ENCODE assay signal across 18 cellular contexts in the genomic region with DNA sequence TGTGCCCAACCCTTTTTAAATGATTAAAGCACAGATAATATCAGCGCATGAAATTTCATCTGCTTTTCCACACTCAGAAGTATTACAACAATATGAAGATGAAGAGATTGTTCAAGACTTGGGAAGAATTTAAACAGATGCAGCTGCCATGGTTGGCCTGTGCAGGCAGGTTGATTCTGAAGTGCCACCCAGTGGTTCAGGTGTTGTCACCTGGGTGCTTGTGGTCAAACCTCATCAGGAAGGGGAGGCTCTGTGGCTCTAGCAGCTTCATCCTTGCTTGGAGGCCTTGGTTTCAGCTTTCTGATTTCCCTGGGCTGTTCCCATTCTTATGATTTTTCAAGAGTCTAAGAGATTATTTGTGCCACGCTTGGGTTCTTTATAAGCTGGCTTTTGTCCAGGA. TPM values are rescaled to one million over a fixed set of nuclear protein-coding genes. Genes with fewer than 3 reads are reported as not detected.
DNase-seq lines count a peak whose midpoint lies in the region; ATAC-seq and TF ChIP-seq lines count a peak whose summit lies in the region.
"Had no signal": no experiment of that assay in that cellular context is flagged by ENCODE, and none has a peak within 500 bp of the region (broad histone marks: within the 10 kb centered on the region; RNA-seq: fewer than 3 reads in every experiment).

No MANE protein-coding gene starts in this region.

- CTCF ChIA-PET in CD8-positive, alpha-beta T cell (lab: Charles Lee) = interaction anchor here (0.8 to 2.4 kb wide), 2 partner anchors 10 to 12 kb away, joined by 3 to 11 read pairs; no protein-coding TSS in a partner anchor

- no peaks in the 10 kb centered on the region for H3K27me3 ChIP-seq in CD8-positive, alpha-beta T cell (ENCODE audit: insufficient read depth, low read length)
- H3K27me3 ChIP-seq in smooth muscle cell (ENCODE audit: low read depth) = no peaks in the 10 kb centered on the region
- H3K27me3 ChIP-seq: BLaER1 had no signal

- H3K4me2 ChIP-seq in smooth muscle cell = no peak overlapping the region
- H3K4me2 ChIP-seq: BLaER1 had no signal

- no peak overlapping the region for H2AFZ ChIP-seq in smooth muscle cell (ENCODE audit: low read depth)

- no peaks in the 10 kb centered on the region for H4K20me1 ChIP-seq in smooth muscle cell (ENCODE audit: low read depth)

- H3K4me3 ChIP-seq in CD8-positive, alpha-beta T cell (ENCODE audit: low read depth, low read length) = no peak overlapping the region
- no peak overlapping the region for H3K4me3 ChIP-seq in smooth muscle cell
- H3K4me3 ChIP-seq: BLaER1 had no signal

- H3K9ac ChIP-seq in smooth muscle cell (ENCODE audit: low read depth) = no peak overlapping the region
- H3K9ac ChIP-seq: BLaER1 had no signal

- peaks cover 64% of the 10 kb centered on the region for H3K36me3 Mint-ChIP-seq in CD8-positive, alpha-beta T cell

- peak; percentile 15; the same call in 1 of the 2 replicates for TF ChIP-seq CTCF in 22Rv1 (IDR thresholded peaks at IDR 0.05)
- TF ChIP-seq CTCF in CD8-positive, alpha-beta T cell (IDR thresholded peaks at IDR 0.05) = no peak
- TF ChIP-seq CTCF in smooth muscle cell (IDR thresholded peaks at IDR 0.05; ENCODE audit: borderline replicate concordance, insufficient read depth, poor library complexity, severe bottlenecking) = no peak

- H3K9me3 Mint-ChIP-seq in CD8-positive, alpha-beta T cell = no peaks in the 10 kb centered on the region
- H3K9me3 Mint-ChIP-seq: activated B cell treated with CpG ODN at 0.5 μM for 24 hours had no signal

- H3F3A ChIP-seq in smooth muscle cell (ENCODE audit: low read depth) = no peaks in the 10 kb centered on the region

- H3K27me3 Mint-ChIP-seq in CD8-positive, alpha-beta T cell (ENCODE audit: low read depth) = no peaks in the 10 kb centered on the region
- H3K27me3 Mint-ChIP-seq: activated B cell treated with CpG ODN at 0.5 μM for 24 hours had no signal

- no peak overlapping the region for H3K4me3 Mint-ChIP-seq in CD8-positive, alpha-beta T cell
- H3K4me3 Mint-ChIP-seq: activated B cell treated with CpG ODN at 0.5 μM for 24 hours had no signal

- no peak for DNase-seq in CD8-positive, alpha-beta T cell
- DNase-seq in NCI-H2029 (lab: John Stamatoyannopoulos, UW) (peak; percentile 27), iPS-NIHi7 (ENCODE audit: extremely low spot score) (peak; percentile 12), Ammon's horn (ENCODE audit: low spot score) (no peak), smooth muscle cell (lab: John Stamatoyannopoulos, UW; ENCODE audit: unreplicated experiment) (no peak), COLO829 (ENCODE audit: low spot score) (no peak)
- DNase-seq: activated B cell treated with CpG ODN at 0.5 μM for 24 hours; activated T-cell treated with anti-CD3 and anti-CD28 coated beads for 4 hours; cerebellar nuclear complex; Karpas-422; NCI-H1436; NCI-H774; stimulated activated CD4-positive, alpha-beta T cell treated with anti-CD3 and anti-CD28 coated beads, Interleukin-4, amount 100 ng/mL, for 4 hours; SW 1271 had no signal

- POLR2A ChIA-PET in CD8-positive, alpha-beta T cell (lab: Charles Lee) = no interaction called here

- no peak overlapping the region for H3K27ac ChIP-seq in 22Rv1
- H3K27ac ChIP-seq in CD8-positive, alpha-beta T cell (ENCODE audit: low read depth, low read length) = no peak overlapping the region
- no peak overlapping the region for H3K27ac ChIP-seq in smooth muscle cell (ENCODE audit: low read depth)
- H3K27ac ChIP-seq: BLaER1 had no signal

- H3K4me1 ChIP-seq in CD8-positive, alpha-beta T cell (ENCODE audit: insufficient read depth, low read length) = no peaks in the 10 kb centered on the region
- no peaks in the 10 kb centered on the region for H3K4me1 ChIP-seq in smooth muscle cell (ENCODE audit: low read depth)
- H3K4me1 ChIP-seq: BLaER1 had no signal

- ATAC-seq in CD8-positive, alpha-beta T cell = no peak
- no peak for ATAC-seq in GM21381 (IDR thresholded peaks at IDR 0.05; ENCODE audit: unreplicated experiment)

- peak overlapping the region; percentile 13 for H3K27ac Mint-ChIP-seq in CD8-positive, alpha-beta T cell
- H3K27ac Mint-ChIP-seq: activated B cell treated with CpG ODN at 0.5 μM for 24 hours had no signal

- no peaks in the 10 kb centered on the region for H3K9me3 ChIP-seq in CD8-positive, alpha-beta T cell (ENCODE audit: low read length)
- no peaks in the 10 kb centered on the region for H3K9me3 ChIP-seq in smooth muscle cell (replicated peaks; ENCODE audit: low read depth)
- H3K9me3 ChIP-seq: BLaER1 had no signal

- H3K36me3 ChIP-seq in CD8-positive, alpha-beta T cell (ENCODE audit: insufficient read depth, low read length) = peaks cover 38% of the 10 kb centered on the region
- H3K36me3 ChIP-seq in smooth muscle cell (ENCODE audit: low read depth) = no peaks in the 10 kb centered on the region

- H3K79me2 ChIP-seq in smooth muscle cell (ENCODE audit: low read depth) = no peaks in the 10 kb centered on the region

- intact Hi-C loops in CD8-positive, alpha-beta T cell (cut with DNase I, micrococcal nuclease) = no loop called here

- H3K4me1 Mint-ChIP-seq in CD8-positive, alpha-beta T cell (ENCODE audit: low read depth) = no peaks in the 10 kb centered on the region
- H3K4me1 Mint-ChIP-seq: activated B cell treated with CpG ODN at 0.5 μM for 24 hours had no signal

- WGBS in smooth muscle cell (ENCODE audit: low lambda C conversion rate) = 98% methylated on average over 2 of the region's 2 CpGs

RNA-seq across cellular contexts. Expression of gene CLEC18C, which starts 22.2 kb away (rescaled TPM):
- under 1 TPM in 1 of 2 experiments, not detected in 1; 0.84 TPM for total RNA-seq in CD8-positive, alpha-beta T cell
- total RNA-seq in smooth muscle cell = 0.99 TPM in 1 of 2 replicates, not detected in the other
- 0.95 and 1.3 TPM in 2 replicates for polyA plus RNA-seq in smooth muscle cell
- total RNA-seq: urinary bladder had no signal

RNA-seq across cellular contexts. Expression of gene PDPR, which starts 37.3 kb away (rescaled TPM):
- total RNA-seq in CD8-positive, alpha-beta T cell = 10 to 100 TPM; 18.6 to 20.9 TPM
- total RNA-seq in smooth muscle cell = 11.2 and 12.5 TPM in 2 replicates
- 4.7 and 5.7 TPM in 2 replicates for polyA plus RNA-seq in smooth muscle cell

Comparison
In these comparisons a context has a peak if more than half of its experiments do, and no peak if none do; other contexts are left out.
1. DNase-seq: peak in NCI-H2029 (single experiment) and iPS-NIHi7 (single experiment); none in CD8-positive, alpha-beta T cell (0 of 7), Ammon's horn (single experiment), smooth muscle cell (single experiment) and COLO829 (single experiment).